ENCODE assay signal across 16 cellular contexts in genomic region chr6:23647045-23647444, GRCh38.
DNase-seq lines count a peak whose midpoint lies in the region; ATAC-seq and TF ChIP-seq lines count a peak whose summit lies in the region.
"Had no signal": no experiment of that assay in that cellular context is flagged by ENCODE, and none has a peak within 500 bp of the region (broad histone marks: within the 10 kb centered on the region; RNA-seq: fewer than 3 reads in every experiment).

No MANE protein-coding gene starts in this region.

- no peak overlapping the region for H3K4me2 ChIP-seq in OCI-LY3 (ENCODE audit: low read length)

- intact Hi-C loops in upper lobe of right lung (cut with DNase I), result no loop called here

- H2AFZ ChIP-seq in OCI-LY3 (ENCODE audit: low read depth, low read length), result no peak overlapping the region

- TF ChIP-seq CTCF in OCI-LY3 (IDR thresholded peaks at IDR 0.05; ENCODE audit: low read depth, low read length) (peak; percentile 21; the same call in 1 of the 2 replicates), upper lobe of right lung (IDR thresholded peaks at IDR 0.05) (no peak)

- H3K9ac ChIP-seq in OCI-LY3 (ENCODE audit: low read length), result no peak overlapping the region

- H3K27ac ChIP-seq in OCI-LY3 (ENCODE audit: low read length) (no peak overlapping the region), upper lobe of right lung (no peak overlapping the region)

- DNase-seq in NCI-H345 (lab: John Stamatoyannopoulos, UW) (peak; percentile 28), NCI-H345 treated with DMSO at 0.1 percent for 48 hours (lab: John Stamatoyannopoulos, UW; ENCODE audit: unreplicated experiment) (no peak), NCI-H146 treated with DMSO at 0.1 percent for 48 hours (lab: John Stamatoyannopoulos, UW; ENCODE audit: unreplicated experiment) (peak; percentile 80), T-helper 9 cell (no peak), upper lobe of right lung (no peak), islet precursor cell (no peak)
- DNase-seq: CD4-positive, CD25-positive, alpha-beta regulatory T cell; KG1; NCI-H1105; NCI-H510A; PC-3; SHP77; T-helper 1 cell had no signal

- no peak for ATAC-seq in upper lobe of right lung
- ATAC-seq: HCT116, PC-3, SK-N-SH treated with all-trans-retinoic acid at 6 μM for 48 hours had no signal

- no peaks in the 10 kb centered on the region for H4K20me1 ChIP-seq in OCI-LY3 (ENCODE audit: insufficient read depth, low read length)

- no peaks in the 10 kb centered on the region for H3K9me3 ChIP-seq in OCI-LY3 (ENCODE audit: insufficient read depth, low read length)
- H3K9me3 ChIP-seq in upper lobe of right lung, result no peaks in the 10 kb centered on the region

- H3K4me1 ChIP-seq in OCI-LY3 (ENCODE audit: low read length) (peaks cover 30% of the 10 kb centered on the region), upper lobe of right lung (no peaks in the 10 kb centered on the region)

- H3K4me3 ChIP-seq in OCI-LY3 (ENCODE audit: low read length), result no peak overlapping the region
- H3K4me3 ChIP-seq in upper lobe of right lung, result no peak overlapping the region

- H3K79me2 ChIP-seq in OCI-LY3 (ENCODE audit: low read length), result no peaks in the 10 kb centered on the region

- H3K27me3 ChIP-seq in OCI-LY3 (ENCODE audit: low read depth, low read length) (no peaks in the 10 kb centered on the region), upper lobe of right lung (no peaks in the 10 kb centered on the region)

- peaks cover 3% of the 10 kb centered on the region for H3K36me3 ChIP-seq in OCI-LY3 (replicated peaks; ENCODE audit: low read depth, low read length)
- no peaks in the 10 kb centered on the region for H3K36me3 ChIP-seq in upper lobe of right lung

Comparison
In these comparisons a context has a peak if more than half of its experiments do, and no peak if none do; other contexts are left out.
1. DNase-seq: peak in NCI-H345 (single experiment) and NCI-H146 treated with DMSO at 0.1 percent for 48 hours (single experiment); none in NCI-H345 treated with DMSO at 0.1 percent for 48 hours (single experiment), T-helper 9 cell (single experiment), upper lobe of right lung (single experiment) and islet precursor cell (single experiment).